In the genomic region with DNA sequence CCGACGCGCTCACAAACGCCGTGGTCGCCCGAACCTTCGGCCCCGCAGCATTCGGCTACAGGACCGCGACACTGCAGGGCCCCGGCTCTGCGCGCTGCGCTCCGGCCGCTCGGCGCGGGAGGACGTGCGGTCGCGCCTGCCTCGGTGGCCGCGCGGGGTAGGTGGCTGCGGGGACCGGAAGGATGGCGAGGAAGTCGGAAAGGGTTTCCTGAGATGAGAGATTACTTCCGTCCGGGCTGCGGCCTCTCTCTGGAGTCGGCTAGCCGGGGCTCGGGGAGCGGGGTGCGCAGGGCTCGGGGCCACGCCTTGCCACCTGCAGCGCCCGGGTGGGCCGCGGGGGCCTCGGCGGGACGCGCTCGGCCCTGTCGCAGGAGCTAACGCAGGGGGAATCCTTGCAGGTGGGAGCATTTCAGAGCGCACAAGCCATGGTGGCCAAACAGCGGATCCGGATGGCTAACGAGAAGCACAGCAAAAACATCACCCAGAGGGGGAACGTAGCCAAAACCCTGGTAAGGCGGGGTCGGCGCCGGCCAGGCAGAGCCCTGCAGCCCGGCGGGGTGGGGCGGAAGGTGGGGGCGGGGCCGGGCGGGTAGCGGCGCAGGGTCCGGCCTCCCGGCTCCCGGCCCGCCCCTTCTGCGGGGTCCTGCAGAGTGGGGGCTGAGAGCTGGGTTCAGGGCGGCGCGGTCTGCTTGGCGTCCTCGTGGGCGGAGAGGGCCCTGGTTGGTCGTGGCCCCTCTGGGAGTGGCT, we compare ENCODE assay signal across 8 cellular contexts. TPM values are rescaled to one million over a fixed set of nuclear protein-coding genes. Genes with fewer than 3 reads are reported as not detected.
A peak's percentile ranks its signal among the peaks of the same experiment; 100 is the strongest.
DNase-seq lines count a peak whose midpoint lies in the region; ATAC-seq and TF ChIP-seq lines count a peak whose summit lies in the region.

SERP2 (plus strand) TSS at position 224 of the 747 bp plus-strand sequence; CDS start at position 426, 202 bp downstream.

- peak; percentile 46 to 62 for ATAC-seq in upper lobe of left lung (ENCODE audit: low FRiP score in 2 of 2)

- CTCF ChIA-PET in CD4-positive, alpha-beta memory T cell (lab: Charles Lee; ENCODE audit: partially characterized antibody): interaction anchor here (0.6 kb wide), 1 partner anchor 10 kb away, joined by 3 read pairs; no protein-coding TSS in a partner anchor

- DNase-seq in CD4-positive, alpha-beta memory T cell: no peak
- DNase-seq in NCI-H526 treated with DMSO at 0.1 percent for 48 hours (lab: John Stamatoyannopoulos, UW) (peak; percentile 25), endodermal cell (peak; percentile 91), midbrain (lab: John Stamatoyannopoulos, UW) (peak; percentile 48), upper lobe of left lung (peak in 1 of 2 donors; percentile 84), NCI-H187 (lab: John Stamatoyannopoulos, UW) (no peak), HAP-1 (ENCODE audit: low spot score in 2 of 2) (no peak), NOMO-1 treated with dmso at 0.1 percent for 144 hours (lab: John Stamatoyannopoulos, UW; ENCODE audit: unreplicated experiment) (no peak)

- WGBS in endodermal cell (ENCODE audit: insufficient coverage in 1 of 2, insufficient read length in 1 of 2), 2 experiments: 9 to 15% methylated on average over 22 to 82 of the region's 83 CpGs
- WGBS in upper lobe of left lung, 2 donors: 5% methylated on average over 30 of the region's 83 CpGs; no CpG with 5 or more reads in 1 of the 2 donors

- peaks cover 6% of the 10 kb centered on the region for H3K27me3 ChIP-seq in CD4-positive, alpha-beta memory T cell (ENCODE audit: insufficient read depth, low read length)
- H3K27me3 ChIP-seq in endodermal cell (ENCODE audit: control insufficient read depth, insufficient read depth, low read length, poor library complexity, severe bottlenecking) (peaks cover 28% of the 10 kb centered on the region), upper lobe of left lung (peaks cover 0 to 10% (median 0%) of the 10 kb centered on the region in 4 donors), HAP-1 (ENCODE audit: low read depth) (no peaks in the 10 kb centered on the region)

- H3K9me3 Mint-ChIP-seq in CD4-positive, alpha-beta memory T cell: peaks cover 0 to 3% (median 0%) of the 10 kb centered on the region in 8 donors
- no peaks in the 10 kb centered on the region for H3K9me3 Mint-ChIP-seq in endodermal cell

- peaks cover 36 to 52% of the 10 kb centered on the region in 2 donors for H3K27me3 Mint-ChIP-seq in CD4-positive, alpha-beta memory T cell
- peaks cover 42% of the 10 kb centered on the region for H3K27me3 Mint-ChIP-seq in endodermal cell (ENCODE audit: insufficient read depth)

- H3K4me1 ChIP-seq in CD4-positive, alpha-beta memory T cell (ENCODE audit: insufficient read depth, low read length): no peaks in the 10 kb centered on the region
- H3K4me1 ChIP-seq in endodermal cell (ENCODE audit: control insufficient read depth, insufficient read depth, low read length) (peaks cover 3% of the 10 kb centered on the region), upper lobe of left lung (peaks cover 4 to 12% (median 5%) of the 10 kb centered on the region in 4 donors), HAP-1 (peaks cover 14% of the 10 kb centered on the region)

- no peaks in the 10 kb centered on the region for H3K9me3 ChIP-seq in CD4-positive, alpha-beta memory T cell (ENCODE audit: control insufficient read depth in 1 of 2, low read length in 2 of 2)
- no peaks in the 10 kb centered on the region for H3K9me3 ChIP-seq in endodermal cell (ENCODE audit: control insufficient read depth, low read length)
- no peaks in the 10 kb centered on the region for H3K9me3 ChIP-seq in upper lobe of left lung
- no peaks in the 10 kb centered on the region for H3K9me3 ChIP-seq in HAP-1

- peak within 1 kb of the TSS in 5 of 8 donors; percentile 10 to 24 (median 19) for H3K4me3 Mint-ChIP-seq in CD4-positive, alpha-beta memory T cell
- peak within 1 kb of the TSS; percentile 51 for H3K4me3 Mint-ChIP-seq in endodermal cell

- H3K4me3 ChIP-seq in CD4-positive, alpha-beta memory T cell (ENCODE audit: low read length in 2 of 2): no peak within 1 kb of the TSS
- peak within 1 kb of the TSS; percentile 65 for H3K4me3 ChIP-seq in endodermal cell (ENCODE audit: low read length)
- H3K4me3 ChIP-seq in upper lobe of left lung: peak within 1 kb of the TSS; percentile 8 to 70 (median 56)
- no peak within 1 kb of the TSS for H3K4me3 ChIP-seq in HAP-1

- POLR2A ChIA-PET in CD4-positive, alpha-beta memory T cell (lab: Charles Lee; ENCODE audit: partially characterized antibody): no interaction called here

- H3K27ac ChIP-seq in CD4-positive, alpha-beta memory T cell (ENCODE audit: low read depth, low read length): no peak within 1 kb of the TSS
- H3K27ac ChIP-seq in endodermal cell (ENCODE audit: low read depth, low read length) (no peak within 1 kb of the TSS), upper lobe of left lung (peak within 1 kb of the TSS in 2 of 4 donors; percentile 58 to 65)

- no peak for TF ChIP-seq POLR2A in upper lobe of left lung (IDR thresholded peaks at IDR 0.05)

- no peak within 1 kb of the TSS for H3K9ac ChIP-seq in endodermal cell (ENCODE audit: extremely low read depth, low read length, poor library complexity, severe bottlenecking)

- in situ Hi-C loops in HAP-1 (cut with MboI; ENCODE audit: low sequenced_read_pairs): no loop called here

- no peaks in the 10 kb centered on the region for H3K36me3 Mint-ChIP-seq in CD4-positive, alpha-beta memory T cell
- H3K36me3 Mint-ChIP-seq in endodermal cell (ENCODE audit: low read depth): no peaks in the 10 kb centered on the region

- H3K36me3 ChIP-seq in CD4-positive, alpha-beta memory T cell (ENCODE audit: insufficient read depth, low read length): no peaks in the 10 kb centered on the region
- H3K36me3 ChIP-seq in endodermal cell (ENCODE audit: control insufficient read depth, insufficient read depth, low read length) (no peaks in the 10 kb centered on the region), upper lobe of left lung (no peaks in the 10 kb centered on the region), HAP-1 (replicated peaks) (no peaks in the 10 kb centered on the region)

- TF ChIP-seq EP300 in upper lobe of left lung (IDR thresholded peaks at IDR 0.05): no peak

- H3K27ac Mint-ChIP-seq in CD4-positive, alpha-beta memory T cell: peak within 1 kb of the TSS in 1 of 7 donors; percentile 2
- no peak within 1 kb of the TSS for H3K27ac Mint-ChIP-seq in endodermal cell

- TF ChIP-seq CTCF in endodermal cell (conservative IDR thresholded peaks at IDR 0.05): no peak
- no peak for TF ChIP-seq CTCF in upper lobe of left lung (IDR thresholded peaks at IDR 0.05)

- peaks cover 0 to 11% (median 4%) of the 10 kb centered on the region in 4 donors for H3K4me1 Mint-ChIP-seq in CD4-positive, alpha-beta memory T cell
- peaks cover 11% of the 10 kb centered on the region for H3K4me1 Mint-ChIP-seq in endodermal cell

- intact Hi-C loops in CD4-positive, alpha-beta memory T cell (cut with micrococcal nuclease): no loop called here

RNA-seq across cellular contexts. Expression of gene SERP2, which starts in this region (rescaled TPM):
- total RNA-seq in CD4-positive, alpha-beta memory T cell: not detected
- not detected for polyA plus RNA-seq in CD4-positive, alpha-beta memory T cell
- total RNA-seq in endodermal cell: 1 to 10 TPM; 2.9 to 3.5 TPM
- 7.0 TPM for polyA plus RNA-seq in endodermal cell (2013, experiment 1 of 2)
- polyA plus RNA-seq in endodermal cell (2013, experiment 2 of 2): 5.7 TPM
- 10 to 100 TPM in 1 of 6 donors, 1 to 10 TPM in 4, under 1 TPM in 1; 0.89 to 27.2 (median 3.8) TPM for total RNA-seq in upper lobe of left lung

Comparison
In these comparisons a context has a peak if more than half of its experiments do, and no peak if none do; other contexts are left out.
1. DNase-seq: peak in NCI-H526 treated with DMSO at 0.1 percent for 48 hours (single experiment), endodermal cell (single experiment) and midbrain (single experiment); none in CD4-positive, alpha-beta memory T cell (0 of 5), NCI-H187 (0 of 2), HAP-1 (0 of 2) and NOMO-1 treated with dmso at 0.1 percent for 144 hours (single experiment).
2. H3K4me3 ChIP-seq: peak in endodermal cell (single experiment) and upper lobe of left lung (4 of 4); none in CD4-positive, alpha-beta memory T cell (0 of 2) and HAP-1 (single experiment).